In genomic region chr4:164716901-164717300, GRCh38 we compare ENCODE assay signal across 12 cellular contexts. TPM values are rescaled to one million over a fixed set of nuclear protein-coding genes. Genes with fewer than 3 reads are reported as not detected.
A peak's percentile ranks its signal among the peaks of the same experiment; 100 is the strongest.
DNase-seq lines count a peak whose midpoint lies in the region; ATAC-seq and TF ChIP-seq lines count a peak whose summit lies in the region.
"Had no signal": no experiment of that assay in that cellular context is flagged by ENCODE, and none has a peak within 500 bp of the region (broad histone marks: within the 10 kb centered on the region; RNA-seq: fewer than 3 reads in every experiment).

No MANE protein-coding gene starts in this region.

- TF ChIP-seq CTCF in RWPE1 (conservative IDR thresholded peaks at IDR 0.05; ENCODE audit: low read depth) (no peak), kidney epithelial cell (IDR thresholded peaks at IDR 0.05; ENCODE audit: insufficient read depth, low read length, poor library complexity, severe bottlenecking) (peak; percentile 33)

- H3K4me3 ChIP-seq in kidney epithelial cell (ENCODE audit: low read depth, low read length) = no peak overlapping the region

- CTCF ChIA-PET in HEK293T (lab: Yijun Ruan, JAX) (no interaction called here), RWPE1 (lab: Yijun Ruan, JAX) (interaction anchor here (0.5 to 0.8 kb wide), 2 partner anchors 15 to 391 kb away, joined by 3 to 4 read pairs; no protein-coding TSS in a partner anchor)

- H3K27ac Mint-ChIP-seq in effector memory CD8-positive, alpha-beta T cell = no peak overlapping the region
- H3K27ac Mint-ChIP-seq in activated T-helper 1 cell treated with anti-CD3 and anti-CD28 coated beads, Interleukin-12 subunit alpha, Interleukin-12 subunit beta, Interleukin-2, Interleukin-4 antibody, amounts not matched to agents 30 ng/mL and 10 ng/mL and 1 ng/mL, durations not matched to agents 14 hours and 24 hours and 36 hours = no peak overlapping the region
- H3K27ac Mint-ChIP-seq: activated naive CD8-positive, alpha-beta T cell treated with anti-CD3 and anti-CD28 coated beads, Interleukin-2, amount 10 ng/mL, durations not matched to agents 7 days and 5 days had no signal

- H3K27me3 ChIP-seq in kidney epithelial cell (ENCODE audit: control insufficient read depth, insufficient read depth, low read length) = no peaks in the 10 kb centered on the region

- POLR2A ChIA-PET in HEK293T (lab: Yijun Ruan, JAX) (no interaction called here), RWPE1 (lab: Yijun Ruan, JAX; ENCODE audit: low non-redundant PET) (no interaction called here)

- no peaks in the 10 kb centered on the region for H3K36me3 Mint-ChIP-seq in effector memory CD8-positive, alpha-beta T cell (ENCODE audit: insufficient read depth)
- no peaks in the 10 kb centered on the region for H3K36me3 Mint-ChIP-seq in activated T-helper 1 cell treated with anti-CD3 and anti-CD28 coated beads, Interleukin-12 subunit alpha, Interleukin-12 subunit beta, Interleukin-2, Interleukin-4 antibody, amounts not matched to agents 30 ng/mL and 10 ng/mL and 1 ng/mL, durations not matched to agents 14 hours and 24 hours and 36 hours (ENCODE audit: low read depth)
- H3K36me3 Mint-ChIP-seq: activated naive CD8-positive, alpha-beta T cell treated with anti-CD3 and anti-CD28 coated beads, Interleukin-2, amount 10 ng/mL, durations not matched to agents 7 days and 5 days had no signal

- H3K36me3 ChIP-seq in kidney epithelial cell (ENCODE audit: control insufficient read depth, insufficient read depth, low read length) = no peaks in the 10 kb centered on the region

- H3K27ac ChIP-seq in RWPE1 = no peak overlapping the region

- DNase-seq in D341Med (ENCODE audit: low spot score) (peak; percentile 26), HEK293T (ENCODE audit: extremely low spot score) (peak; percentile 25), RWPE1 (ENCODE audit: low spot score) (peak; percentile 3), kidney epithelial cell (ENCODE audit: low read depth) (no peak), NCI-H1436 (lab: John Stamatoyannopoulos, UW) (no peak), NCI-H2196 treated with DMSO at 0.1 percent for 48 hours (lab: John Stamatoyannopoulos, UW; ENCODE audit: unreplicated experiment) (no peak)
- DNase-seq in effector memory CD8-positive, alpha-beta T cell = no peak
- DNase-seq in activated T-helper 1 cell treated with anti-CD3 and anti-CD28 coated beads, Interleukin-12 subunit alpha, Interleukin-12 subunit beta, Interleukin-2, Interleukin-4 antibody, amounts not matched to agents 30 ng/mL and 10 ng/mL and 1 ng/mL, durations not matched to agents 14 hours and 24 hours and 36 hours (ENCODE audit: low spot score) = no peak
- DNase-seq: activated naive CD8-positive, alpha-beta T cell treated with anti-CD3 and anti-CD28 coated beads, Interleukin-2, amount 10 ng/mL, durations not matched to agents 7 days and 5 days; HCEC 1CT had no signal

- no peak for ATAC-seq in effector memory CD8-positive, alpha-beta T cell (replicated peaks)

- no peak overlapping the region for H3K4me3 Mint-ChIP-seq in effector memory CD8-positive, alpha-beta T cell
- H3K4me3 Mint-ChIP-seq in activated T-helper 1 cell treated with anti-CD3 and anti-CD28 coated beads, Interleukin-12 subunit alpha, Interleukin-12 subunit beta, Interleukin-2, Interleukin-4 antibody, amounts not matched to agents 30 ng/mL and 10 ng/mL and 1 ng/mL, durations not matched to agents 14 hours and 24 hours and 36 hours = no peak overlapping the region
- H3K4me3 Mint-ChIP-seq: activated naive CD8-positive, alpha-beta T cell treated with anti-CD3 and anti-CD28 coated beads, Interleukin-2, amount 10 ng/mL, durations not matched to agents 7 days and 5 days had no signal

- peaks cover 0 to 11% of the 10 kb centered on the region in 2 donors for H3K27me3 Mint-ChIP-seq in effector memory CD8-positive, alpha-beta T cell
- peaks cover 4% of the 10 kb centered on the region for H3K27me3 Mint-ChIP-seq in activated T-helper 1 cell treated with anti-CD3 and anti-CD28 coated beads, Interleukin-12 subunit alpha, Interleukin-12 subunit beta, Interleukin-2, Interleukin-4 antibody, amounts not matched to agents 30 ng/mL and 10 ng/mL and 1 ng/mL, durations not matched to agents 14 hours and 24 hours and 36 hours (ENCODE audit: insufficient read depth)

- intact Hi-C loops in activated T-helper 1 cell treated with anti-CD3 and anti-CD28 coated beads, Interleukin-12 subunit alpha, Interleukin-12 subunit beta, Interleukin-2, Interleukin-4 antibody, amounts not matched to agents 30 ng/mL and 10 ng/mL and 1 ng/mL, durations not matched to agents 14 hours and 24 hours and 36 hours (cut with micrococcal nuclease) = no loop called here

- H3K4me1 Mint-ChIP-seq in effector memory CD8-positive, alpha-beta T cell (ENCODE audit: low read depth in 2 of 2) = no peaks in the 10 kb centered on the region
- no peaks in the 10 kb centered on the region for H3K4me1 Mint-ChIP-seq in activated T-helper 1 cell treated with anti-CD3 and anti-CD28 coated beads, Interleukin-12 subunit alpha, Interleukin-12 subunit beta, Interleukin-2, Interleukin-4 antibody, amounts not matched to agents 30 ng/mL and 10 ng/mL and 1 ng/mL, durations not matched to agents 14 hours and 24 hours and 36 hours (ENCODE audit: low read depth)
- H3K4me1 Mint-ChIP-seq: activated naive CD8-positive, alpha-beta T cell treated with anti-CD3 and anti-CD28 coated beads, Interleukin-2, amount 10 ng/mL, durations not matched to agents 7 days and 5 days had no signal

- no peaks in the 10 kb centered on the region for H3K9me3 Mint-ChIP-seq in effector memory CD8-positive, alpha-beta T cell
- H3K9me3 Mint-ChIP-seq in activated T-helper 1 cell treated with anti-CD3 and anti-CD28 coated beads, Interleukin-12 subunit alpha, Interleukin-12 subunit beta, Interleukin-2, Interleukin-4 antibody, amounts not matched to agents 30 ng/mL and 10 ng/mL and 1 ng/mL, durations not matched to agents 14 hours and 24 hours and 36 hours = no peaks in the 10 kb centered on the region
- H3K9me3 Mint-ChIP-seq: activated naive CD8-positive, alpha-beta T cell treated with anti-CD3 and anti-CD28 coated beads, Interleukin-2, amount 10 ng/mL, durations not matched to agents 7 days and 5 days had no signal

TF ChIP-seq in HEK293T, 16 proteins besides CTCF, POLR2A, EP300 and RAD21:
- no peak for TF ChIP-seq FOXK2 (IDR thresholded peaks at IDR 0.05)
- no peak for TF ChIP-seq SP1 (IDR thresholded peaks at IDR 0.05)
- TF ChIP-seq PKNOX1 (IDR thresholded peaks at IDR 0.05) = no peak
- TF ChIP-seq NFRKB (IDR thresholded peaks at IDR 0.05) = no peak
- TF ChIP-seq HDGF (IDR thresholded peaks at IDR 0.05; ENCODE audit: borderline replicate concordance) = no peak
- no peak for TF ChIP-seq FOXA1 (IDR thresholded peaks at IDR 0.05)
- TF ChIP-seq L3MBTL2 (conservative IDR thresholded peaks at IDR 0.05) = no peak
- TF ChIP-seq TARDBP (IDR thresholded peaks at IDR 0.05) = no peak
- TF ChIP-seq SUZ12 (IDR thresholded peaks at IDR 0.05) = no peak
- TF ChIP-seq LEF1 (IDR thresholded peaks at IDR 0.05; ENCODE audit: borderline replicate concordance) = no peak

RNA-seq across cellular contexts. Expression of gene SMIM31, which starts 37.0 kb away (rescaled TPM):
- not detected in 2 replicates for total RNA-seq in kidney epithelial cell
- not detected in 2 replicates for total RNA-seq in activated T-helper 1 cell treated with anti-CD3 and anti-CD28 coated beads, Interleukin-12 subunit alpha, Interleukin-12 subunit beta, Interleukin-2, Interleukin-4 antibody, amounts not matched to agents 30 ng/mL and 10 ng/mL and 1 ng/mL, durations not matched to agents 14 hours and 24 hours and 36 hours
- total RNA-seq: activated naive CD8-positive, alpha-beta T cell treated with anti-CD3 and anti-CD28 coated beads, Interleukin-2, amount 10 ng/mL, durations not matched to agents 7 days and 5 days; fibroblast of villous mesenchyme; omental fat pad had no signal

Comparison
In these comparisons a context has a peak if more than half of its experiments do, and no peak if none do; other contexts are left out.
1. DNase-seq: peak in D341Med (single experiment), HEK293T (single experiment) and RWPE1 (single experiment); none in kidney epithelial cell (single experiment), NCI-H1436 (single experiment), effector memory CD8-positive, alpha-beta T cell (0 of 3), activated T-helper 1 cell treated with anti-CD3 and anti-CD28 coated beads, Interleukin-12 subunit alpha, Interleukin-12 subunit beta, Interleukin-2, Interleukin-4 antibody, amounts not matched to agents 30 ng/mL and 10 ng/mL and 1 ng/mL, durations not matched to agents 14 hours and 24 hours and 36 hours (single experiment) and NCI-H2196 treated with DMSO at 0.1 percent for 48 hours (single experiment).